Comparison of ENCODE assay signal across 11 cellular contexts in genomic region chr18:50279752-50280151, GRCh38. TPM values are rescaled to one million over a fixed set of nuclear protein-coding genes. Genes with fewer than 3 reads are reported as not detected.
A peak's percentile ranks its signal among the peaks of the same experiment; 100 is the strongest.
DNase-seq lines count a peak whose midpoint lies in the region; FAIRE-seq and TF ChIP-seq lines count a peak whose summit lies in the region.
"Had no signal": no experiment of that assay in that cellular context is flagged by ENCODE, and none has a peak within 500 bp of the region (broad histone marks: within the 10 kb centered on the region; RNA-seq: fewer than 3 reads in every experiment).

No MANE protein-coding gene starts in this region.

- WGBS in mesendoderm (ENCODE audit: extremely low coverage, insufficient coverage, low lambda C conversion rate) = no CpG with 5 or more reads among the region's 7 CpGs
- WGBS in transverse colon (ENCODE audit: low coverage in 1 of 2), 2 donors = 92 to 100% methylated on average over 4 to 7 of the region's 7 CpGs

- DNase-seq in AG04449 (ENCODE audit: low read depth, low spot score) (no peak), HFFc6 (no peak), astrocyte (ENCODE audit: low read depth) (no peak), mesendoderm (no peak), transverse colon (no peak), anterior cingulate cortex (lab: John Stamatoyannopoulos, UW) (no peak), SIG-M5 (lab: John Stamatoyannopoulos, UW) (no peak), NCI-H1930 (lab: John Stamatoyannopoulos, UW) (no peak)
- DNase-seq: DMS153, left ventricle myocardium superior, NCI-H2081 treated with DMSO at 0.1 percent for 48 hours had no signal

- H4K5ac ChIP-seq in mesendoderm (ENCODE audit: low read length) = no peak overlapping the region

- H3K9ac ChIP-seq in astrocyte (ENCODE audit: low read length) = peak overlapping the region; percentile 98
- H3K9ac ChIP-seq in mesendoderm (ENCODE audit: low read length) = no peak overlapping the region

- H3K23ac ChIP-seq in mesendoderm (ENCODE audit: low read length) = no peak overlapping the region

- in situ Hi-C loops in transverse colon (cut with MboI; ENCODE audit: low pct_ligation_motif_present in 1 of 4, low pct_unique_long_range_greater_than_20kb in 1 of 4, low sequenced_read_pairs in 3 of 4) = loop anchor here in 1 of 4 donors (25.0 kb wide), 1 partner anchor 792 kb away; the partner anchor contains the start of genes C18orf32 and RPL17

- TF ChIP-seq POLR2A in transverse colon (IDR thresholded peaks at IDR 0.05) = no peak

- H3K56ac ChIP-seq in mesendoderm (ENCODE audit: low read length) = peak overlapping the region; percentile 73

- intact Hi-C loops in transverse colon (cut with DNase I; ENCODE audit: low total_unique reads) = no loop called here

- H3K79me2 ChIP-seq in astrocyte (ENCODE audit: insufficient read depth, low read length) = peaks cover 51% of the 10 kb centered on the region
- H3K79me2 ChIP-seq in mesendoderm (ENCODE audit: control insufficient read depth, insufficient read depth, low read length) = peaks cover 18% of the 10 kb centered on the region

- H3K36me3 ChIP-seq in astrocyte (ENCODE audit: insufficient read depth, low read length) (peaks cover 29% of the 10 kb centered on the region), mesendoderm (ENCODE audit: control insufficient read depth, insufficient read depth, low read length) (peaks cover 22% of the 10 kb centered on the region), transverse colon (peaks cover 0 to 27% (median 15%) of the 10 kb centered on the region in 4 donors)

- H3K4me3 ChIP-seq in AG04449 (ENCODE audit: low read depth, low read length) = peak overlapping the region; percentile 100
- H3K4me3 ChIP-seq in astrocyte (ENCODE audit: insufficient read depth, low read depth, low read length) = peak overlapping the region; percentile 96
- no peak overlapping the region for H3K4me3 ChIP-seq in mesendoderm (ENCODE audit: low read length)
- H3K4me3 ChIP-seq in transverse colon = peak overlapping the region in 1 of 4 donors; percentile 81

- no peak overlapping the region for H2BK15ac ChIP-seq in mesendoderm (replicated peaks; ENCODE audit: low read depth)

- H3K18ac ChIP-seq in mesendoderm (ENCODE audit: low read length) = no peak overlapping the region

- H3K9me3 ChIP-seq in astrocyte (ENCODE audit: insufficient read depth, low read depth, low read length) (no peaks in the 10 kb centered on the region), transverse colon (no peaks in the 10 kb centered on the region)

- H2BK120ac ChIP-seq in mesendoderm (ENCODE audit: low read depth, low read length) = no peak overlapping the region

- POLR2A ChIA-PET in AG04449 (lab: Yijun Ruan, JAX) = no interaction called here

- no peak overlapping the region for H2AFZ ChIP-seq in astrocyte (ENCODE audit: low read depth, low read length)

- H3K4me1 ChIP-seq in astrocyte (ENCODE audit: insufficient read depth, low read length) (peaks cover 31% of the 10 kb centered on the region), mesendoderm (ENCODE audit: control insufficient read depth, low read depth, low read length) (peaks cover 6% of the 10 kb centered on the region), transverse colon (peaks cover 16 to 27% (median 24%) of the 10 kb centered on the region in 4 donors)

- H3K27ac ChIP-seq in astrocyte (ENCODE audit: low read depth, low read length) = peak overlapping the region; percentile 4
- no peak overlapping the region for H3K27ac ChIP-seq in mesendoderm (ENCODE audit: low read depth, low read length)
- no peak overlapping the region for H3K27ac ChIP-seq in transverse colon

- no peak overlapping the region for H3K4ac ChIP-seq in mesendoderm (ENCODE audit: low read depth, low read length)

- CTCF ChIA-PET in AG04449 (lab: Yijun Ruan, JAX) = interaction anchor here (4.3 kb wide), 1 partner anchor 12 kb away, joined by 29 read pairs; the partner anchor contains the start of gene CFAP53

- no peak overlapping the region for H2BK5ac ChIP-seq in mesendoderm (ENCODE audit: low read length)

- H3K79me1 ChIP-seq in mesendoderm (ENCODE audit: low read length) = peaks cover 22% of the 10 kb centered on the region

- H3K4me2 ChIP-seq in astrocyte (ENCODE audit: low read length) = peak overlapping the region; percentile 100
- no peak overlapping the region for H3K4me2 ChIP-seq in mesendoderm (ENCODE audit: low read length)

- no peak overlapping the region for H4K8ac ChIP-seq in mesendoderm (ENCODE audit: low read depth, low read length)

- H3K27me3 ChIP-seq in astrocyte (ENCODE audit: insufficient read depth, low read length) (no peaks in the 10 kb centered on the region), mesendoderm (ENCODE audit: insufficient read depth, low read length, poor library complexity) (no peaks in the 10 kb centered on the region), transverse colon (no peaks in the 10 kb centered on the region)

- H3K4me3 Mint-ChIP-seq in HFFc6 (peak overlapping the region; percentile 98; the same call in 1 of the 2 replicates), astrocyte (ENCODE audit: unreplicated experiment) (peak overlapping the region; percentile 96)

- peaks cover 38% of the 10 kb centered on the region for H4K20me1 ChIP-seq in astrocyte (ENCODE audit: insufficient read depth, low read length)

- H3K27ac Mint-ChIP-seq in HFFc6 (peak overlapping the region; percentile 93; the same call in 1 of the 2 replicates), astrocyte (ENCODE audit: unreplicated experiment) (peak overlapping the region; percentile 69)

- TF ChIP-seq EP300 in transverse colon (IDR thresholded peaks at IDR 0.05; ENCODE audit: low read depth) = no peak

- peaks cover 41% of the 10 kb centered on the region for H3K4me1 Mint-ChIP-seq in HFFc6 (ENCODE audit: low read depth)
- peaks cover 16% of the 10 kb centered on the region for H3K4me1 Mint-ChIP-seq in astrocyte (ENCODE audit: low read depth, unreplicated experiment)

- H3K27me3 Mint-ChIP-seq in HFFc6 (ENCODE audit: insufficient read depth) = peaks cover 6% of the 10 kb centered on the region; the same call in 1 of the 2 replicates
- H3K27me3 Mint-ChIP-seq in astrocyte (ENCODE audit: low read depth, unreplicated experiment) = no peaks in the 10 kb centered on the region

- FAIRE-seq in astrocyte (lab: Jason Lieb, UNC) = no peak

- TF ChIP-seq CTCF in AG04449 (IDR thresholded peaks at IDR 0.05; ENCODE audit: insufficient read depth, low read length, missing control alignments) = no peak
- no peak for TF ChIP-seq CTCF in HFFc6 (IDR thresholded peaks at IDR 0.05)
- TF ChIP-seq CTCF in astrocyte (IDR thresholded peaks at IDR 0.05; ENCODE audit: insufficient read depth, low read depth, low read length) = no peak
- TF ChIP-seq CTCF in transverse colon (IDR thresholded peaks at IDR 0.05) = no peak

- H3K9me3 Mint-ChIP-seq in HFFc6 (no peaks in the 10 kb centered on the region), astrocyte (ENCODE audit: unreplicated experiment) (no peaks in the 10 kb centered on the region)

- H3K36me3 Mint-ChIP-seq in HFFc6 (ENCODE audit: low read depth) (peaks cover 66% of the 10 kb centered on the region), astrocyte (ENCODE audit: low read depth, unreplicated experiment) (peaks cover 25% of the 10 kb centered on the region)

- no peak overlapping the region for H2AK5ac ChIP-seq in mesendoderm (ENCODE audit: low read length)

RNA-seq across cellular contexts. Expression of gene MBD1, which starts 1.6 kb away (rescaled TPM):
- total RNA-seq in HFFc6 (2021; fragmentation: NEBNext Ultra II Directional; extraction: Animal tissue kit (Norgen Biotek cat#: 25700)) = 10 to 100 TPM; 48.3 to 56.0 (median 53.1) TPM
- total RNA-seq in astrocyte (62.8 and 74.4 TPM in 2 replicates), transverse colon (10 to 100 TPM; 65.1 to 97.8 (median 83.0) TPM)
- polyA plus RNA-seq in mesendoderm (2013, experiment 1 of 2) = 30.1 TPM
- 29.6 TPM for polyA plus RNA-seq in mesendoderm (2013, experiment 2 of 2)

RNA-seq across cellular contexts. Expression of gene CXXC1, which starts 7.7 kb away (rescaled TPM):
- total RNA-seq in HFFc6 (2021; fragmentation: NEBNext Ultra II Directional; extraction: Animal tissue kit (Norgen Biotek cat#: 25700)) = 10 to 100 TPM; 37.4 to 53.1 (median 44.4) TPM
- total RNA-seq in astrocyte = 46.3 and 50.6 TPM in 2 replicates
- 45.7 TPM for polyA plus RNA-seq in mesendoderm (2013, experiment 1 of 2)
- 46.0 TPM for polyA plus RNA-seq in mesendoderm (2013, experiment 2 of 2)
- total RNA-seq in transverse colon = 100 to 1,000 TPM in 2 of 4 donors, 10 to 100 TPM in 2; 68.9 to 234 (median 117) TPM

RNA-seq across cellular contexts. Expression of gene CFAP53, which starts 13.5 kb away (rescaled TPM):
- under 1 TPM in 3 of 6 experiments, not detected in 3; 0.10 to 0.17 (median 0.14) TPM for total RNA-seq in HFFc6 (2021; fragmentation: NEBNext Ultra II Directional; extraction: Animal tissue kit (Norgen Biotek cat#: 25700))
- total RNA-seq in astrocyte = 0.46 and 0.68 TPM in 2 replicates
- 0.20 TPM for polyA plus RNA-seq in mesendoderm (2013, experiment 1 of 2)
- 0.07 TPM for polyA plus RNA-seq in mesendoderm (2013, experiment 2 of 2)
- total RNA-seq in transverse colon = 1 to 10 TPM in 1 of 4 donors, under 1 TPM in 2, not detected in 1; 0.27 to 4.2 (median 0.48) TPM
- total RNA-seq: left ventricle myocardium superior had no signal
